1 cellular context compared by ENCODE assay signal in genomic region chr3:13544951-13545651, GRCh38.
TF ChIP-seq lines count a peak whose summit lies in the region.

No MANE protein-coding gene starts in this region.

TF ChIP-seq in WTC11, 78 proteins besides CTCF, POLR2A, EP300 and RAD21 (continued from another document):
- TF ChIP-seq ZNF532 (CRISPR knock-in tag; IDR thresholded peaks at IDR 0.05; ENCODE audit: borderline replicate concordance) (no peak), FOXK1 (CRISPR knock-in tag; IDR thresholded peaks at IDR 0.05) (no peak), AFF4 (CRISPR knock-in tag; IDR thresholded peaks at IDR 0.05; ENCODE audit: borderline replicate concordance) (no peak), E2F5 (CRISPR knock-in tag; IDR thresholded peaks at IDR 0.05) (no peak), USF2 (CRISPR knock-in tag; IDR thresholded peaks at IDR 0.05) (no peak), E2F4 (CRISPR knock-in tag; IDR thresholded peaks at IDR 0.05; ENCODE audit: borderline replicate concordance, low read depth) (no peak), ELF4 (CRISPR knock-in tag; IDR thresholded peaks at IDR 0.05; ENCODE audit: low read depth) (no peak)
